ENCODE assay signal across 1 cellular context in the genomic region with DNA sequence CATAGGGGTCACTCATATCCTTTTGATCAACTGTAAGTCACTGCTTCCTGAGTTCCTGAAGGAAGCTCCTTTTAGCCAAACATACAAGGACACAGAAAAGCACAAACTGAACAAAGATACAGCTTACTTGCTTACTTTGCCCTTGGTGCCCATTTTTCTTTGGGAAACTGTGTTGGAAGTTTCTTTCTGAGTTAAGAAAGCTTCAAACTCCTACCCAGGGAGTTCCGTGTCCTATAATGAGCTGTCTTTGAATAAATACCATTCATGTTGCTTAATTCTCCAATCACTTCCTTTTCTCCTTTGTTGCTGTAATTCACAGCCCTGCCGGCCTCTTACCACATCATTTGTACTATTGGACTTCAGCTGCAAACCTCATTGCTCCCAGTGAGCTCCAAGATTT.
TF ChIP-seq lines count a peak whose summit lies in the region.

Gene ADH4 (minus strand): TSS at position 228 of the 400 bp plus-strand sequence. CDS start 75 bp downstream, at position 153.

TF ChIP-seq in HepG2, 621 proteins besides CTCF, POLR2A, EP300 and RAD21 (continued from another document and continues in another):
- TF ChIP-seq ZNF382 (CRISPR knock-in tag; IDR thresholded peaks at IDR 0.05; ENCODE audit: borderline replicate concordance) (no peak), KAT7 (CRISPR knock-in tag; IDR thresholded peaks at IDR 0.05; ENCODE audit: borderline replicate concordance) (no peak), ARID5B (CRISPR knock-in tag; IDR thresholded peaks at IDR 0.05) (peak; percentile 69; the same call in 1 of the 2 replicates), ZNF33B (CRISPR knock-in tag; IDR thresholded peaks at IDR 0.05) (no peak), KLF6 (CRISPR knock-in tag; IDR thresholded peaks at IDR 0.05) (no peak), ZNF180 (CRISPR knock-in tag; IDR thresholded peaks at IDR 0.05; ENCODE audit: borderline replicate concordance, low read depth) (no peak), FOXK2 (IDR thresholded peaks at IDR 0.05) (0 out of 2 replicates have a peak, but pooled peaks have one; percentile 22), YY1 (IDR thresholded peaks at IDR 0.05; ENCODE audit: insufficient read depth, insufficient replicate concordance, low read depth, low read length) (peak; percentile 15), ZC3H13 (CRISPR knock-in tag; IDR thresholded peaks at IDR 0.05) (no peak), PPARG (CRISPR knock-in tag; conservative IDR thresholded peaks at IDR 0.05) (no peak), ZNF563 (CRISPR knock-in tag; IDR thresholded peaks at IDR 0.05) (no peak), POLR2AphosphoS5 (IDR thresholded peaks at IDR 0.05; ENCODE audit: low read depth, low read length) (peak; percentile 79), HMG20B (CRISPR knock-in tag; conservative IDR thresholded peaks at IDR 0.05) (peak; percentile 78; the same call in 1 of the 2 replicates), ATF7-NPFF (CRISPR knock-in tag; IDR thresholded peaks at IDR 0.05; ENCODE audit: low read depth) (no peak), PHF21A (CRISPR knock-in tag; IDR thresholded peaks at IDR 0.05) (peak; percentile 39), PAF1 (CRISPR knock-in tag; IDR thresholded peaks at IDR 0.05) (no peak), ZNF878 (CRISPR knock-in tag; IDR thresholded peaks at IDR 0.05) (no peak), PATZ1 (CRISPR knock-in tag; IDR thresholded peaks at IDR 0.05) (0 out of 2 replicates have a peak, but pooled peaks have one; percentile 17), ZNF10 (CRISPR knock-in tag; IDR thresholded peaks at IDR 0.05; ENCODE audit: borderline replicate concordance, low read depth) (no peak), ZNF660 (CRISPR knock-in tag; IDR thresholded peaks at IDR 0.05; ENCODE audit: borderline replicate concordance, low read depth) (no peak), HOXD1 (CRISPR knock-in tag; IDR thresholded peaks at IDR 0.05) (no peak), ZNF263 (CRISPR knock-in tag; IDR thresholded peaks at IDR 0.05) (no peak), ZNF549 (CRISPR knock-in tag; IDR thresholded peaks at IDR 0.05) (no peak), REST (IDR thresholded peaks at IDR 0.05; ENCODE audit: borderline replicate concordance in 1 of 2, low read depth in 1 of 2, low read length in 2 of 2) (0 out of 4 replicates have a peak, but pooled peaks of 1 of the 2 experiments have one; percentile 11), EHMT2 (IDR thresholded peaks at IDR 0.05; ENCODE audit: borderline replicate concordance, low read depth, low read length) (0 out of 2 replicates have a peak, but pooled peaks have one; percentile 4), ZFY (CRISPR knock-in tag; IDR thresholded peaks at IDR 0.05) (peak; percentile 14; the same call in 1 of the 2 replicates), ERF (CRISPR knock-in tag; IDR thresholded peaks at IDR 0.05) (0 out of 2 replicates have a peak, but pooled peaks have one; percentile 24), RXRB (CRISPR knock-in tag; IDR thresholded peaks at IDR 0.05; ENCODE audit: borderline replicate concordance) (peak; percentile 38; the same call in 1 of the 2 replicates), FOXO1 (CRISPR knock-in tag; IDR thresholded peaks at IDR 0.05) (no peak), FOXA1 (IDR thresholded peaks at IDR 0.05) (no peak), FOXA1 (CRISPR knock-in tag; IDR thresholded peaks at IDR 0.05) (peak; percentile 58), IRX3 (CRISPR knock-in tag; IDR thresholded peaks at IDR 0.05; ENCODE audit: borderline replicate concordance, low read depth) (no peak), TARDBP (CRISPR knock-in tag; IDR thresholded peaks at IDR 0.05) (no peak), GPN1 (CRISPR knock-in tag; IDR thresholded peaks at IDR 0.05; ENCODE audit: borderline replicate concordance) (no peak), FOSL2 (CRISPR knock-in tag; IDR thresholded peaks at IDR 0.05) (peak; percentile 15; the same call in 1 of the 2 replicates), SMAD3 (CRISPR knock-in tag; IDR thresholded peaks at IDR 0.05) (peak; percentile 22; the same call in 1 of the 2 replicates), FOXJ3 (CRISPR knock-in tag; IDR thresholded peaks at IDR 0.05; ENCODE audit: borderline replicate concordance) (peak; percentile 77; the same call in 1 of the 2 replicates), MATR3 (CRISPR knock-in tag; IDR thresholded peaks at IDR 0.05) (no peak), ZNF138 (CRISPR knock-in tag; IDR thresholded peaks at IDR 0.05; ENCODE audit: low read depth) (no peak), ESRRA (CRISPR knock-in tag; IDR thresholded peaks at IDR 0.05; ENCODE audit: low read depth) (no peak), MTF1 (CRISPR knock-in tag; IDR thresholded peaks at IDR 0.05) (no peak), NR2F6 (IDR thresholded peaks at IDR 0.05) (no peak), NR2F6 (CRISPR knock-in tag; IDR thresholded peaks at IDR 0.05) (no peak), KDM5B (CRISPR knock-in tag; IDR thresholded peaks at IDR 0.05; ENCODE audit: borderline replicate concordance) (no peak), KMT2B (CRISPR knock-in tag; IDR thresholded peaks at IDR 0.05) (no peak), SAP130 (CRISPR knock-in tag; IDR thresholded peaks at IDR 0.05; ENCODE audit: low read depth) (no peak; the same call in 1 of the 2 replicates), ELF1 (CRISPR knock-in tag; IDR thresholded peaks at IDR 0.05) (0 out of 2 replicates have a peak, but pooled peaks have one; percentile 35), ZNF235 (CRISPR knock-in tag; IDR thresholded peaks at IDR 0.05; ENCODE audit: borderline replicate concordance) (no peak)
- TF ChIP-seq, protein P1, sequence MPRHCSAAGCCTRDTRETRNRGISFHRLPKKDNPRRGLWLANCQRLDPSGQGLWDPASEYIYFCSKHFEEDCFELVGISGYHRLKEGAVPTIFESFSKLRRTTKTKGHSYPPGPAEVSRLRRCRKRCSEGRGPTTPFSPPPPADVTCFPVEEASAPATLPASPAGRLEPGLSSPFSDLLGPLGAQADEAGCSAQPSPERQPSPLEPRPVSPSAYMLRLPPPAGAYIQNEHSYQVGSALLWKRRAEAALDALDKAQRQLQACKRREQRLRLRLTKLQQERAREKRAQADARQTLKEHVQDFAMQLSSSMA (CRISPR knock-in tag; IDR thresholded peaks at IDR 0.05), result no peak
- TF ChIP-seq, protein P2, sequence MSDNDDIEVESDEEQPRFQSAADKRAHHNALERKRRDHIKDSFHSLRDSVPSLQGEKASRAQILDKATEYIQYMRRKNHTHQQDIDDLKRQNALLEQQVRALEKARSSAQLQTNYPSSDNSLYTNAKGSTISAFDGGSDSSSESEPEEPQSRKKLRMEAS (IDR thresholded peaks at IDR 0.05), result 0 out of 2 replicates have a peak, but pooled peaks have one; percentile 13
- TF ChIP-seq, protein P3, sequence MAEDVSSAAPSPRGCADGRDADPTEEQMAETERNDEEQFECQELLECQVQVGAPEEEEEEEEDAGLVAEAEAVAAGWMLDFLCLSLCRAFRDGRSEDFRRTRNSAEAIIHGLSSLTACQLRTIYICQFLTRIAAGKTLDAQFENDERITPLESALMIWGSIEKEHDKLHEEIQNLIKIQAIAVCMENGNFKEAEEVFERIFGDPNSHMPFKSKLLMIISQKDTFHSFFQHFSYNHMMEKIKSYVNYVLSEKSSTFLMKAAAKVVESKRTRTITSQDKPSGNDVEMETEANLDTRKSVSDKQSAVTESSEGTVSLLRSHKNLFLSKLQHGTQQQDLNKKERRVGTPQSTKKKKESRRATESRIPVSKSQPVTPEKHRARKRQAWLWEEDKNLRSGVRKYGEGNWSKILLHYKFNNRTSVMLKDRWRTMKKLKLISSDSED (CRISPR knock-in tag; IDR thresholded peaks at IDR 0.05), result no peak
- TF ChIP-seq, protein P4, sequence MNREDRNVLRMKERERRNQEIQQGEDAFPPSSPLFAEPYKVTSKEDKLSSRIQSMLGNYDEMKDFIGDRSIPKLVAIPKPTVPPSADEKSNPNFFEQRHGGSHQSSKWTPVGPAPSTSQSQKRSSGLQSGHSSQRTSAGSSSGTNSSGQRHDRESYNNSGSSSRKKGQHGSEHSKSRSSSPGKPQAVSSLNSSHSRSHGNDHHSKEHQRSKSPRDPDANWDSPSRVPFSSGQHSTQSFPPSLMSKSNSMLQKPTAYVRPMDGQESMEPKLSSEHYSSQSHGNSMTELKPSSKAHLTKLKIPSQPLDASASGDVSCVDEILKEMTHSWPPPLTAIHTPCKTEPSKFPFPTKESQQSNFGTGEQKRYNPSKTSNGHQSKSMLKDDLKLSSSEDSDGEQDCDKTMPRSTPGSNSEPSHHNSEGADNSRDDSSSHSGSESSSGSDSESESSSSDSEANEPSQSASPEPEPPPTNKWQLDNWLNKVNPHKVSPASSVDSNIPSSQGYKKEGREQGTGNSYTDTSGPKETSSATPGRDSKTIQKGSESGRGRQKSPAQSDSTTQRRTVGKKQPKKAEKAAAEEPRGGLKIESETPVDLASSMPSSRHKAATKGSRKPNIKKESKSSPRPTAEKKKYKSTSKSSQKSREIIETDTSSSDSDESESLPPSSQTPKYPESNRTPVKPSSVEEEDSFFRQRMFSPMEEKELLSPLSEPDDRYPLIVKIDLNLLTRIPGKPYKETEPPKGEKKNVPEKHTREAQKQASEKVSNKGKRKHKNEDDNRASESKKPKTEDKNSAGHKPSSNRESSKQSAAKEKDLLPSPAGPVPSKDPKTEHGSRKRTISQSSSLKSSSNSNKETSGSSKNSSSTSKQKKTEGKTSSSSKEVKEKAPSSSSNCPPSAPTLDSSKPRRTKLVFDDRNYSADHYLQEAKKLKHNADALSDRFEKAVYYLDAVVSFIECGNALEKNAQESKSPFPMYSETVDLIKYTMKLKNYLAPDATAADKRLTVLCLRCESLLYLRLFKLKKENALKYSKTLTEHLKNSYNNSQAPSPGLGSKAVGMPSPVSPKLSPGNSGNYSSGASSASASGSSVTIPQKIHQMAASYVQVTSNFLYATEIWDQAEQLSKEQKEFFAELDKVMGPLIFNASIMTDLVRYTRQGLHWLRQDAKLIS (CRISPR knock-in tag; IDR thresholded peaks at IDR 0.05), result peak; percentile 91
